In genomic region chr10:3470191-3470590, GRCh38 we compare ENCODE assay signal across 21 cellular contexts.
DNase-seq lines count a peak whose midpoint lies in the region; ATAC-seq and TF ChIP-seq lines count a peak whose summit lies in the region.
"Had no signal": no experiment of that assay in that cellular context is flagged by ENCODE, and none has a peak within 500 bp of the region (broad histone marks: within the 10 kb centered on the region; RNA-seq: fewer than 3 reads in every experiment).

No MANE protein-coding gene starts in this region.

- H3K9me3 ChIP-seq in IMR-90 (ENCODE audit: control insufficient read depth, insufficient read depth, low read length), result no peaks in the 10 kb centered on the region
- H3K9me3 ChIP-seq in stomach, result no peaks in the 10 kb centered on the region
- H3K9me3 ChIP-seq in CD8-positive, alpha-beta T cell (ENCODE audit: low read length), result no peaks in the 10 kb centered on the region
- H3K9me3 ChIP-seq: right lobe of liver had no signal

- no peak overlapping the region for H3K9ac ChIP-seq in IMR-90 (ENCODE audit: low read depth, low read length)

- peaks cover 69% of the 10 kb centered on the region for H3K4me1 Mint-ChIP-seq in brain
- H3K4me1 Mint-ChIP-seq in CD8-positive, alpha-beta T cell (ENCODE audit: low read depth), result peaks cover 26% of the 10 kb centered on the region

- no peak overlapping the region for H3K56ac ChIP-seq in IMR-90 (ENCODE audit: extremely low read depth, insufficient read depth, low read length)

- H3K4me2 ChIP-seq in IMR-90 (ENCODE audit: low read depth, low read length), result no peak overlapping the region

- BruUV-seq in IMR-90 (replicated peaks; lab: Mats Ljungman, UMichigan), result no TSS peak

- H3K27ac ChIP-seq in IMR-90 (ENCODE audit: insufficient read depth, low read length) (no peak overlapping the region), stomach (peak overlapping the region in 3 of 5 donors; percentile 79 to 86 (median 81))
- no peak overlapping the region for H3K27ac ChIP-seq in CD8-positive, alpha-beta T cell (ENCODE audit: low read depth, low read length)

- peaks cover 22% of the 10 kb centered on the region for H3K9me1 ChIP-seq in IMR-90 (ENCODE audit: insufficient read depth, low read length)

- H2AFZ ChIP-seq in IMR-90 (replicated peaks; ENCODE audit: low read length, poor library complexity), result no peak overlapping the region

- peak overlapping the region in 3 of 5 experiments; percentile 19 to 96 (median 91) for H3K27ac Mint-ChIP-seq in brain
- H3K27ac Mint-ChIP-seq in CD8-positive, alpha-beta T cell, result no peak overlapping the region
- H3K27ac Mint-ChIP-seq: activated naive CD4-positive, alpha-beta T cell treated with anti-CD3 and anti-CD28 coated beads, Interleukin-2, amount 10 ng/mL, durations not matched to agents 7 days and 5 days; IgD-negative memory B cell had no signal

- H2AK5ac ChIP-seq in IMR-90 (ENCODE audit: low read depth, low read length), result peak overlapping the region; percentile 89

- H3K4me3 Mint-ChIP-seq in brain, result peak overlapping the region in 1 of 5 experiments; percentile 15
- no peak overlapping the region for H3K4me3 Mint-ChIP-seq in CD8-positive, alpha-beta T cell
- H3K4me3 Mint-ChIP-seq: activated naive CD4-positive, alpha-beta T cell treated with anti-CD3 and anti-CD28 coated beads, Interleukin-2, amount 10 ng/mL, durations not matched to agents 7 days and 5 days; IgD-negative memory B cell had no signal

- no peak overlapping the region for H2BK15ac ChIP-seq in IMR-90 (ENCODE audit: low read depth, low read length)

- peak overlapping the region; percentile 37; the same call in 1 of the 2 replicates for H3K14ac ChIP-seq in IMR-90 (replicated peaks; ENCODE audit: low read depth, low read length)

- H3K27me3 Mint-ChIP-seq in brain, result peaks cover 10% of the 10 kb centered on the region
- peaks cover 10% of the 10 kb centered on the region for H3K27me3 Mint-ChIP-seq in CD8-positive, alpha-beta T cell (ENCODE audit: low read depth)

- DNase-seq in IMR-90 (no peak), kidney tubule cell (ENCODE audit: low spot score) (peak; percentile 90), stomach (no peak), UCSD-AML1 (lab: John Stamatoyannopoulos, UW; ENCODE audit: unreplicated experiment) (no peak)
- DNase-seq in stimulated activated CD4-positive, alpha-beta T cell treated with anti-CD3 and anti-CD28 coated beads, Interleukin-4, amount 100 ng/mL, for 4 hours, result no peak
- no peak for DNase-seq in CD8-positive, alpha-beta T cell
- DNase-seq: activated CD4-positive, alpha-beta T cell treated with anti-CD3 and anti-CD28 coated beads for 48 hours; activated CD8-positive, alpha-beta memory T cell treated with anti-CD3 and anti-CD28 coated beads, Interleukin-2, amount 50 U/mL, for 48 hours; activated naive CD4-positive, alpha-beta T cell treated with anti-CD3 and anti-CD28 coated beads, Interleukin-2, amount 10 ng/mL, durations not matched to agents 7 days and 5 days; AML-193; NCI-H1048; NCI-H2107; NCI-H748 treated with DMSO at 0.1 percent for 48 hours; OCI-M1; right lobe of liver; stimulated activated CD4-positive, alpha-beta T cell treated with anti-CD3 and anti-CD28 coated beads, Interleukin-2, amount 100 ng/mL, for 48 hours had no signal

- H4K5ac ChIP-seq in IMR-90 (ENCODE audit: low read depth, low read length), result no peak overlapping the region

- TF ChIP-seq POLR2A in IMR-90 (IDR thresholded peaks at IDR 0.05; ENCODE audit: low read depth, low read length) (no peak), stomach (IDR thresholded peaks at IDR 0.05) (no peak)

- 100% methylated on average over 1 of the region's 11 CpGs; no CpG with 5 or more reads in 1 of the 2 experiments for WGBS in IMR-90 (ENCODE audit: extremely low coverage in 2 of 2, insufficient read length in 1 of 2), 2 experiments
- 88 to 95% (median 92%) methylated on average over 10 to 11 of the region's 11 CpGs for WGBS in stomach, 5 donors

- no peak overlapping the region for H3K18ac ChIP-seq in IMR-90 (ENCODE audit: low read depth, low read length)

- H3K27me3 ChIP-seq in IMR-90 (ENCODE audit: control insufficient read depth, insufficient read depth, low read length) (no peaks in the 10 kb centered on the region), stomach (no peaks in the 10 kb centered on the region)
- peaks cover 3% of the 10 kb centered on the region for H3K27me3 ChIP-seq in CD8-positive, alpha-beta T cell (ENCODE audit: insufficient read depth, low read length)
- H3K27me3 ChIP-seq: right lobe of liver had no signal

- ATAC-seq in IMR-90 (ENCODE audit: low read depth) (no peak), GM18520 (IDR thresholded peaks at IDR 0.05; ENCODE audit: unreplicated experiment) (no peak)
- no peak for ATAC-seq in CD8-positive, alpha-beta T cell
- ATAC-seq: esophagus mucosa, right lobe of liver, SK-N-SH treated with all-trans-retinoic acid at 6 μM for 48 hours had no signal

- TF ChIP-seq RAD21 in IMR-90 (IDR thresholded peaks at IDR 0.05; ENCODE audit: low read length), result no peak

- H2BK5ac ChIP-seq in IMR-90 (ENCODE audit: low read depth, low read length, poor library complexity, severe bottlenecking), result no peak overlapping the region

- no peak overlapping the region for H2AK9ac ChIP-seq in IMR-90 (replicated peaks; ENCODE audit: low read depth, low read length, poor library complexity)

- no peak overlapping the region for H4K8ac ChIP-seq in IMR-90 (ENCODE audit: low read depth in 2 of 2, low read length in 2 of 2)

- H2BK20ac ChIP-seq in IMR-90 (ENCODE audit: low read depth, low read length), result peak overlapping the region; percentile 64

- peaks cover 0 to 9% (median 0%) of the 10 kb centered on the region in 5 experiments for H3K9me3 Mint-ChIP-seq in brain
- H3K9me3 Mint-ChIP-seq in CD8-positive, alpha-beta T cell, result no peaks in the 10 kb centered on the region
- H3K9me3 Mint-ChIP-seq: activated naive CD4-positive, alpha-beta T cell treated with anti-CD3 and anti-CD28 coated beads, Interleukin-2, amount 10 ng/mL, durations not matched to agents 7 days and 5 days; IgD-negative memory B cell had no signal

- dilution Hi-C loops in IMR-90 (cut with HindIII; ENCODE audit: low sequenced_read_pairs, unreplicated experiment), result no loop called here

- H3K36me3 Mint-ChIP-seq in brain, result no peaks in the 10 kb centered on the region
- H3K36me3 Mint-ChIP-seq in CD8-positive, alpha-beta T cell, result no peaks in the 10 kb centered on the region

- CTCF ChIA-PET in IMR-90 (lab: Yijun Ruan, JAX), result no interaction called here
- CTCF ChIA-PET in CD8-positive, alpha-beta T cell (lab: Charles Lee), result no interaction called here

- H4K20me1 ChIP-seq in IMR-90 (ENCODE audit: insufficient read depth, low read length), result peaks cover 3% of the 10 kb centered on the region

- peaks cover 0 to 11% of the 10 kb centered on the region in 2 experiments; a peak in 2 of 4 replicates for H3K79me1 ChIP-seq in IMR-90 (ENCODE audit: low read depth in 1 of 2, low read length in 2 of 2)

- no peak for TF ChIP-seq EP300 in stomach (IDR thresholded peaks at IDR 0.05)

- no peak overlapping the region for H3K23ac ChIP-seq in IMR-90 (ENCODE audit: low read depth, low read length)

- H2BK120ac ChIP-seq in IMR-90 (ENCODE audit: low read depth, low read length), result 0 out of 2 replicates have a peak overlapping the region, but pooled peaks have one; percentile 98

- H4K91ac ChIP-seq in IMR-90 (ENCODE audit: insufficient read depth, low read depth, low read length), result no peak overlapping the region; the same call in 1 of the 2 replicates

- H3K4me3 ChIP-seq in IMR-90 (ENCODE audit: insufficient read depth, low read depth, low read length) (no peak overlapping the region), stomach (no peak overlapping the region)
- H3K4me3 ChIP-seq in CD8-positive, alpha-beta T cell (ENCODE audit: low read depth, low read length), result no peak overlapping the region
- H3K4me3 ChIP-seq: right lobe of liver had no signal

- intact Hi-C loops in IMR-90 (cut with micrococcal nuclease) (no loop called here), stomach (cut with DNase I; ENCODE audit: low total_unique reads) (no loop called here)
- intact Hi-C loops in CD8-positive, alpha-beta T cell (cut with DNase I, micrococcal nuclease), result no loop called here

- H3K36me3 ChIP-seq in IMR-90 (ENCODE audit: control insufficient read depth, insufficient read depth, low read length) (no peaks in the 10 kb centered on the region), stomach (no peaks in the 10 kb centered on the region)
- no peaks in the 10 kb centered on the region for H3K36me3 ChIP-seq in CD8-positive, alpha-beta T cell (ENCODE audit: insufficient read depth, low read length)
- H3K36me3 ChIP-seq: right lobe of liver had no signal

- POLR2A ChIA-PET in IMR-90 (lab: Charles Lee; ENCODE audit: unreplicated experiment), result no interaction called here
- POLR2A ChIA-PET in CD8-positive, alpha-beta T cell (lab: Charles Lee), result no interaction called here

- in situ Hi-C loops in IMR-90 (cut with MboI; ENCODE audit: low sequenced_read_pairs), result no loop called here

- peak overlapping the region; percentile 52 for H3K4ac ChIP-seq in IMR-90 (ENCODE audit: low read depth, low read length)

- H3K4me1 ChIP-seq in IMR-90 (ENCODE audit: control insufficient read depth, insufficient read depth, low read length) (peaks cover 24% of the 10 kb centered on the region), stomach (peaks cover 13 to 62% (median 39%) of the 10 kb centered on the region in 4 donors)
- H3K4me1 ChIP-seq in CD8-positive, alpha-beta T cell (ENCODE audit: insufficient read depth, low read length), result peaks cover 10% of the 10 kb centered on the region

- no peak for TF ChIP-seq CTCF in IMR-90 (conservative IDR thresholded peaks at IDR 0.05; ENCODE audit: low read depth, low read length)
- TF ChIP-seq CTCF in brain (conservative IDR thresholded peaks at IDR 0.05), result no peak
- no peak for TF ChIP-seq CTCF in stomach (IDR thresholded peaks at IDR 0.05)
- no peak for TF ChIP-seq CTCF in CD8-positive, alpha-beta T cell (IDR thresholded peaks at IDR 0.05)

TF ChIP-seq in IMR-90, 13 proteins besides CTCF, POLR2A, EP300 and RAD21 (continues in another document):
- TF ChIP-seq NFE2L2 (IDR thresholded peaks at IDR 0.05; ENCODE audit: low read depth, low read length) (no peak), MXI1 (IDR thresholded peaks at IDR 0.05; ENCODE audit: borderline replicate concordance, low read depth, low read length) (no peak), SMC3 (IDR thresholded peaks at IDR 0.05; ENCODE audit: low read depth, low read length) (no peak), RFX5 (IDR thresholded peaks at IDR 0.05; ENCODE audit: low read depth, low read length) (no peak), CEBPB (IDR thresholded peaks at IDR 0.05; ENCODE audit: low read depth, low read length) (no peak)
- TF ChIP-seq, protein P1, sequence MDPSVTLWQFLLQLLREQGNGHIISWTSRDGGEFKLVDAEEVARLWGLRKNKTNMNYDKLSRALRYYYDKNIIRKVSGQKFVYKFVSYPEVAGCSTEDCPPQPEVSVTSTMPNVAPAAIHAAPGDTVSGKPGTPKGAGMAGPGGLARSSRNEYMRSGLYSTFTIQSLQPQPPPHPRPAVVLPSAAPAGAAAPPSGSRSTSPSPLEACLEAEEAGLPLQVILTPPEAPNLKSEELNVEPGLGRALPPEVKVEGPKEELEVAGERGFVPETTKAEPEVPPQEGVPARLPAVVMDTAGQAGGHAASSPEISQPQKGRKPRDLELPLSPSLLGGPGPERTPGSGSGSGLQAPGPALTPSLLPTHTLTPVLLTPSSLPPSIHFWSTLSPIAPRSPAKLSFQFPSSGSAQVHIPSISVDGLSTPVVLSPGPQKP (IDR thresholded peaks at IDR 0.05; ENCODE audit: borderline replicate concordance, low read depth, low read length), result no peak

Comparison
In these comparisons a context has a peak if more than half of its experiments do, and no peak if none do; other contexts are left out.
1. H3K27ac ChIP-seq: peak in stomach (3 of 5); none in IMR-90 (single experiment) and CD8-positive, alpha-beta T cell (single experiment).